ENCODE assay signal across 1 cellular context in genomic region chr2:70979626-70980025, GRCh38.
TF ChIP-seq lines count a peak whose summit lies in the region.

No MANE protein-coding gene starts in this region.

TF ChIP-seq in H1, 55 proteins besides CTCF, POLR2A, EP300 and RAD21:
- TF ChIP-seq SP2 (IDR thresholded peaks at IDR 0.05; ENCODE audit: low read length) (no peak), HDAC6 (IDR thresholded peaks at IDR 0.05; ENCODE audit: low read depth, low read length) (no peak), NANOG (IDR thresholded peaks at IDR 0.05; ENCODE audit: insufficient read depth, low read depth, low read length, poor library complexity, severe bottlenecking) (no peak), SP1 (IDR thresholded peaks at IDR 0.05; ENCODE audit: low read depth, low read length) (no peak), RBBP5 (IDR thresholded peaks at IDR 0.05; ENCODE audit: borderline replicate concordance, low read depth, low read length) (no peak), POLR2AphosphoS5 (IDR thresholded peaks at IDR 0.05; ENCODE audit: low read depth, low read length) (no peak), USF2 (IDR thresholded peaks at IDR 0.05; ENCODE audit: low read length) (no peak), E2F6 (IDR thresholded peaks at IDR 0.05) (no peak)
TF ChIP-seq in H1: peak in this region for 0.
